ENCODE assay signal across 8 cellular contexts in genomic region chr16:56657555-56658430, GRCh38. TPM values are rescaled to one million over a fixed set of nuclear protein-coding genes. Genes with fewer than 3 reads are reported as not detected.
DNase-seq lines count a peak whose midpoint lies in the region; ATAC-seq and TF ChIP-seq lines count a peak whose summit lies in the region.

TSS of gene MT1F (plus strand) at chr16:56657959. CDS start at chr16:56658059, 100 bp downstream.

- 2% methylated on average over 48 of the region's 48 CpGs for WGBS in esophagus, 2 donors

- peak within 1 kb of the TSS; percentile 47 for H3K4me3 ChIP-seq in AG04449 (ENCODE audit: low read depth, low read length)
- H3K4me3 ChIP-seq in H7 (ENCODE audit: insufficient read depth, low read depth, low read length) = peak within 1 kb of the TSS; percentile 66
- H3K4me3 ChIP-seq in NT2/D1 (ENCODE audit: insufficient read length, low read depth) = peak within 1 kb of the TSS; percentile 92
- H3K4me3 ChIP-seq in esophagus (ENCODE audit: low read depth in 1 of 2, low read length in 2 of 2) = peak within 1 kb of the TSS; percentile 44 to 53

- H3K27ac ChIP-seq in esophagus (ENCODE audit: low read depth in 2 of 2, low read length in 1 of 2) = peak within 1 kb of the TSS; percentile 10 to 28

- H3K27me3 ChIP-seq in H7 (ENCODE audit: control insufficient read depth, insufficient read depth, low read length) = peaks cover 57% of the 10 kb centered on the region
- no peaks in the 10 kb centered on the region for H3K27me3 ChIP-seq in NT2/D1 (ENCODE audit: insufficient read depth, insufficient read length)
- H3K27me3 ChIP-seq in esophagus (ENCODE audit: control insufficient read depth in 1 of 2, insufficient read depth in 2 of 2, low read length in 2 of 2) = no peaks in the 10 kb centered on the region

- H3K27me3 Mint-ChIP-seq in activated T-cell treated with anti-CD3 and anti-CD28 coated beads, Interleukin-2, amount 50 U/mL, for 4 hours (ENCODE audit: low read depth) = no peaks in the 10 kb centered on the region
- H3K27me3 Mint-ChIP-seq in naive B cell = peaks cover 16 to 49% (median 29%) of the 10 kb centered on the region in 3 donors

- H3K9ac ChIP-seq in NT2/D1 (ENCODE audit: insufficient read length, low read depth) = peak within 1 kb of the TSS; percentile 95

- no peaks in the 10 kb centered on the region for H3K36me3 ChIP-seq in H7 (replicated peaks; ENCODE audit: control insufficient read depth, insufficient read depth, low read length)
- peaks cover 31% of the 10 kb centered on the region for H3K36me3 ChIP-seq in NT2/D1 (ENCODE audit: insufficient read depth, insufficient read length, low read length)
- H3K36me3 ChIP-seq in esophagus (ENCODE audit: control insufficient read depth in 2 of 2, insufficient read depth in 2 of 2, low read length in 1 of 2) = no peaks in the 10 kb centered on the region

- H3K4me3 Mint-ChIP-seq in activated T-cell treated with anti-CD3 and anti-CD28 coated beads, Interleukin-2, amount 50 U/mL, for 4 hours = peak within 1 kb of the TSS; percentile 94
- peak within 1 kb of the TSS; percentile 90 to 97 (median 96) for H3K4me3 Mint-ChIP-seq in naive B cell

- no peaks in the 10 kb centered on the region for H3K36me3 Mint-ChIP-seq in activated T-cell treated with anti-CD3 and anti-CD28 coated beads, Interleukin-2, amount 50 U/mL, for 4 hours (ENCODE audit: insufficient read depth)
- H3K36me3 Mint-ChIP-seq in naive B cell = no peaks in the 10 kb centered on the region

- DNase-seq in AG04449 (ENCODE audit: low read depth, low spot score) = no peak
- DNase-seq in H7 = peak; percentile 96
- DNase-seq in NT2/D1 (ENCODE audit: low read depth, low spot score) = peak; percentile 90
- DNase-seq in activated T-cell treated with anti-CD3 and anti-CD28 coated beads, Interleukin-2, amount 50 U/mL, for 4 hours = peak; percentile 55
- DNase-seq in naive B cell = peak; percentile 27
- DNase-seq in stimulated activated CD8-positive, alpha-beta memory T cell treated with anti-CD3 and anti-CD28 coated beads, Interleukin-7, amount 100 ng/mL, for 24 hours (ENCODE audit: low read depth) = peak; percentile 61

- peak; percentile 93 to 95 for ATAC-seq in activated T-cell treated with anti-CD3 and anti-CD28 coated beads, Interleukin-2, amount 50 U/mL, for 4 hours
- ATAC-seq in naive B cell (ENCODE audit: low read depth in 2 of 2) = peak; percentile 66 to 72
- ATAC-seq in GM18517 (IDR thresholded peaks at IDR 0.05; ENCODE audit: unreplicated experiment) = no peak

- H3K4me1 ChIP-seq in NT2/D1 (ENCODE audit: insufficient read depth, insufficient read length) (no peaks in the 10 kb centered on the region), esophagus (ENCODE audit: control insufficient read depth in 2 of 2, insufficient read depth in 2 of 2, low read length in 1 of 2) (peaks cover 0 to 6% of the 10 kb centered on the region in 2 donors)

- peak within 1 kb of the TSS in 4 of 6 donors; percentile 69 to 81 (median 78) for H3K27ac Mint-ChIP-seq in naive B cell

- CTCF ChIA-PET in AG04449 (lab: Yijun Ruan, JAX) = no interaction called here

- H3K4me1 Mint-ChIP-seq in activated T-cell treated with anti-CD3 and anti-CD28 coated beads, Interleukin-2, amount 50 U/mL, for 4 hours (ENCODE audit: low read depth) = peaks cover 25% of the 10 kb centered on the region
- H3K4me1 Mint-ChIP-seq in naive B cell = peaks cover 22 to 35% (median 24%) of the 10 kb centered on the region in 3 donors

- POLR2A ChIA-PET in AG04449 (lab: Yijun Ruan, JAX) = no interaction called here

- H3K9me3 ChIP-seq in NT2/D1 (ENCODE audit: insufficient read depth, low read length) = no peaks in the 10 kb centered on the region
- H3K9me3 ChIP-seq in esophagus (ENCODE audit: control insufficient read depth in 2 of 2, insufficient read depth in 1 of 2, low read depth in 1 of 2, low read length in 1 of 2) = peaks cover 0 to 2% of the 10 kb centered on the region in 2 donors

- no peaks in the 10 kb centered on the region for H3K9me3 Mint-ChIP-seq in activated T-cell treated with anti-CD3 and anti-CD28 coated beads, Interleukin-2, amount 50 U/mL, for 4 hours
- no peaks in the 10 kb centered on the region for H3K9me3 Mint-ChIP-seq in naive B cell

- no peak for TF ChIP-seq CTCF in AG04449 (IDR thresholded peaks at IDR 0.05; ENCODE audit: insufficient read depth, low read length, missing control alignments)

RNA-seq across cellular contexts. Expression of gene MT1F, which starts in this region (rescaled TPM):
- 11.8 and 13.4 TPM in 2 replicates for total RNA-seq in H7 (2014; rRNA removed; shearing (Covaris generic))
- 10 to 100 TPM; 10.9 to 14.4 (median 12.4) TPM for total RNA-seq in activated T-cell treated with anti-CD3 and anti-CD28 coated beads, Interleukin-2, amount 50 U/mL, for 4 hours
- polyA plus RNA-seq in esophagus = 10 to 100 TPM; 11.0 to 11.2 TPM
- 10 to 100 TPM in 1 of 6 donors, 1 to 10 TPM in 5; 4.0 to 10.3 (median 4.6) TPM for polyA plus RNA-seq in naive B cell (ENCODE audit: low read depth in 6 of 6)
